11 cellular contexts compared by ENCODE assay signal in the genomic region with DNA sequence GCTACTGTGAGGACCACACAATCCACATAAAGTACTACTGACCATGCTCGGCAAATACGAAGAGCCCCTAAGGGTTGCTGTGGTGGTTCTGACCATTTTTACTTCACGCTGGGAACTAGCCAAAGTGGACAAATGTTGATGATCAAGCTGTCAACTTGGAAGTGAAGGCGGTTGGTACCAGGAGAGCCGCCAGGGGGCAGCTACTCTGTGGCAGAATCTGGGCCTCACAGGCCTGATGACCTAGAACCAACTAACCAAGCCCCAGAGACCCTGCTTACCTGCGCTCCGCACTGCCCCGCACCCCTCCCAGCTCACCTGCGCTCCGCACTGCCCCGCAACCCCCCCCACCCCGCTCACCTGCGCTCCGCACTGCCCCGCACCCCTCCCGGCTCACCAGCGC. TPM values are rescaled to one million over a fixed set of nuclear protein-coding genes. Genes with fewer than 3 reads are reported as not detected.
DNase-seq lines count a peak whose midpoint lies in the region; ATAC-seq, FAIRE-seq and TF ChIP-seq lines count a peak whose summit lies in the region.
"Had no signal": no experiment of that assay in that cellular context is flagged by ENCODE, and none has a peak within 500 bp of the region (broad histone marks: within the 10 kb centered on the region; RNA-seq: fewer than 3 reads in every experiment).

No MANE protein-coding gene starts in this region.

- peaks cover 8 to 12% (median 11%) of the 10 kb centered on the region in 3 donors for H3K27me3 Mint-ChIP-seq in immature natural killer cell (ENCODE audit: low read depth in 3 of 3)
- no peaks in the 10 kb centered on the region for H3K27me3 Mint-ChIP-seq in activated CD4-positive, alpha-beta T cell treated with anti-CD3 and anti-CD28 coated beads for 36 hours

- FAIRE-seq in A549 (lab: Jason Lieb, UNC) (no peak), GM12891 (lab: Jason Lieb, UNC) (no peak)
- FAIRE-seq: D721Med had no signal

- no peak overlapping the region for H3K4me2 ChIP-seq in A549

- H3K9me3 Mint-ChIP-seq in immature natural killer cell = no peaks in the 10 kb centered on the region
- H3K9me3 Mint-ChIP-seq in activated CD4-positive, alpha-beta T cell treated with anti-CD3 and anti-CD28 coated beads for 36 hours (ENCODE audit: low read depth) = no peaks in the 10 kb centered on the region

- H3K36me3 Mint-ChIP-seq in immature natural killer cell = no peaks in the 10 kb centered on the region
- peaks cover 19% of the 10 kb centered on the region for H3K36me3 Mint-ChIP-seq in activated CD4-positive, alpha-beta T cell treated with anti-CD3 and anti-CD28 coated beads for 36 hours (ENCODE audit: low read depth)

- H3K9me3 ChIP-seq in A549 = no peaks in the 10 kb centered on the region

- H3K4me1 ChIP-seq in A549 = peaks cover 14% of the 10 kb centered on the region

- no peak overlapping the region for H3K27ac ChIP-seq in A549

- TF ChIP-seq POLR2A in A549 (IDR thresholded peaks at IDR 0.05; ENCODE audit: low read length) (no peak), GM12891 (IDR thresholded peaks at IDR 0.05; ENCODE audit: low read depth, low read length) (no peak)

- ATAC-seq in A549 (peak; percentile 65 to 75; a peak in 4 of 6 replicates), HG03196 (IDR thresholded peaks at IDR 0.05; ENCODE audit: unreplicated experiment) (no peak)
- no peak for ATAC-seq in activated CD4-positive, alpha-beta T cell treated with anti-CD3 and anti-CD28 coated beads for 36 hours

- CTCF ChIA-PET in A549 (lab: Yijun Ruan, JAX) = interaction anchor here (0.6 to 1.0 kb wide), 3 partner anchors 9 to 107 kb away, joined by 3 read pairs; no protein-coding TSS in a partner anchor
- CTCF ChIA-PET in activated CD4-positive, alpha-beta T cell treated with anti-CD3 and anti-CD28 coated beads for 36 hours (lab: Charles Lee) = no interaction called here

- DNase-seq in A549 (ENCODE audit: low read depth in 1 of 2, low spot score in 1 of 2) (peak; percentile 55 to 58), amniotic epithelial cell (ENCODE audit: low read depth) (peak; percentile 15), immature natural killer cell (no peak), GM12891 (ENCODE audit: insufficient read length, low spot score) (no peak)
- DNase-seq in activated CD4-positive, alpha-beta T cell treated with anti-CD3 and anti-CD28 coated beads for 36 hours = no peak
- no peak for DNase-seq in activated CD4-positive, alpha-beta T cell treated with anti-CD3 and anti-CD28 coated beads, Interleukin-2, amount 50 U/mL, for 48 hours
- DNase-seq: activated T-cell treated with anti-CD3 and anti-CD28 coated beads, Interleukin-2, amount 50 U/mL, for 48 hours; NCI-H2029 treated with DMSO at 0.1 percent for 48 hours had no signal

- POLR2A ChIA-PET in A549 (lab: Yijun Ruan, JAX) = no interaction called here
- POLR2A ChIA-PET in activated CD4-positive, alpha-beta T cell treated with anti-CD3 and anti-CD28 coated beads for 36 hours (lab: Charles Lee) = no interaction called here

- TF ChIP-seq CTCF in A549 (IDR thresholded peaks at IDR 0.05) (0 out of 3 replicates have a peak, but pooled peaks have one; percentile 21), GM12874 (IDR thresholded peaks at IDR 0.05; ENCODE audit: insufficient read depth, low read depth, low read length) (peak; percentile 77)

- 46% methylated on average over 8 of the region's 17 CpGs for WGBS in A549 (ENCODE audit: missing lambda C conversion rate)

- peak overlapping the region in 5 of 6 donors; percentile 4 to 82 (median 48) for H3K27ac Mint-ChIP-seq in immature natural killer cell
- no peak overlapping the region for H3K27ac Mint-ChIP-seq in activated CD4-positive, alpha-beta T cell treated with anti-CD3 and anti-CD28 coated beads for 36 hours

- TF ChIP-seq RAD21 in A549 (conservative IDR thresholded peaks at IDR 0.05 in 1 of 2, IDR thresholded peaks at IDR 0.05 in 1 of 2) = peak in 1 of 2 experiments; percentile 18; a peak in 1 of 5 replicates

- TF ChIP-seq EP300 in A549 (IDR thresholded peaks at IDR 0.05) = no peak

- intact Hi-C loops in activated CD4-positive, alpha-beta T cell treated with anti-CD3 and anti-CD28 coated beads for 36 hours (cut with DNase I, micrococcal nuclease) = no loop called here

- peaks cover 79 to 80% of the 10 kb centered on the region in 2 donors for H3K4me1 Mint-ChIP-seq in immature natural killer cell
- H3K4me1 Mint-ChIP-seq in activated CD4-positive, alpha-beta T cell treated with anti-CD3 and anti-CD28 coated beads for 36 hours = peaks cover 62% of the 10 kb centered on the region

- peak overlapping the region in 4 of 5 donors; percentile 12 to 30 (median 20) for H3K4me3 Mint-ChIP-seq in immature natural killer cell
- no peak overlapping the region for H3K4me3 Mint-ChIP-seq in activated CD4-positive, alpha-beta T cell treated with anti-CD3 and anti-CD28 coated beads for 36 hours

- H3K4me3 ChIP-seq in A549 = no peak overlapping the region

TF ChIP-seq in A549, 52 proteins besides CTCF, POLR2A, EP300 and RAD21 (continues in another document):
- no peak for TF ChIP-seq MAFK (IDR thresholded peaks at IDR 0.05; ENCODE audit: partially characterized antibody)
- TF ChIP-seq CHD4 (IDR thresholded peaks at IDR 0.05; ENCODE audit: borderline replicate concordance) = no peak
- TF ChIP-seq HEYL (CRISPR knock-in tag; IDR thresholded peaks at IDR 0.05) = no peak
- no peak for TF ChIP-seq CBX8 (IDR thresholded peaks at IDR 0.05)
- TF ChIP-seq, protein P1, sequence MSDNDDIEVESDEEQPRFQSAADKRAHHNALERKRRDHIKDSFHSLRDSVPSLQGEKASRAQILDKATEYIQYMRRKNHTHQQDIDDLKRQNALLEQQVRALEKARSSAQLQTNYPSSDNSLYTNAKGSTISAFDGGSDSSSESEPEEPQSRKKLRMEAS (IDR thresholded peaks at IDR 0.05) = no peak
- TF ChIP-seq CHD2 (IDR thresholded peaks at IDR 0.05; ENCODE audit: low read length, partially characterized antibody) = no peak
- TF ChIP-seq TFCP2L1 (CRISPR knock-in tag; IDR thresholded peaks at IDR 0.05) = no peak
- TF ChIP-seq, protein P2, sequence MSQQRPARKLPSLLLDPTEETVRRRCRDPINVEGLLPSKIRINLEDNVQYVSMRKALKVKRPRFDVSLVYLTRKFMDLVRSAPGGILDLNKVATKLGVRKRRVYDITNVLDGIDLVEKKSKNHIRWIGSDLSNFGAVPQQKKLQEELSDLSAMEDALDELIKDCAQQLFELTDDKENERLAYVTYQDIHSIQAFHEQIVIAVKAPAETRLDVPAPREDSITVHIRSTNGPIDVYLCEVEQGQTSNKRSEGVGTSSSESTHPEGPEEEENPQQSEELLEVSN (IDR thresholded peaks at IDR 0.05; ENCODE audit: borderline replicate concordance, low read depth) = no peak
- TF ChIP-seq KDM1A (IDR thresholded peaks at IDR 0.05; ENCODE audit: low read depth) = no peak

TF ChIP-seq in GM12891, 5 proteins besides CTCF, POLR2A, EP300 and RAD21:
- TF ChIP-seq POU2F2 (IDR thresholded peaks at IDR 0.05; ENCODE audit: low read depth, low read length) (no peak), SPI1 (IDR thresholded peaks at IDR 0.05; ENCODE audit: low read depth, low read length) (no peak), POLR2AphosphoS5 (IDR thresholded peaks at IDR 0.05; ENCODE audit: low read depth, low read length) (no peak), PAX5 (IDR thresholded peaks at IDR 0.05; ENCODE audit: insufficient read depth, low read length, severe bottlenecking) (no peak), TAF1 (IDR thresholded peaks at IDR 0.05; ENCODE audit: low read depth, low read length) (no peak)

RNA-seq across cellular contexts. Expression of a gene that starts 5.6 kb away (rescaled TPM):
- 13.8 and 15.3 TPM in 2 replicates for polyA plus RNA-seq in A549 (2011; rRNA removed)
- 24.5 and 35.5 TPM in 2 replicates for polyA plus RNA-seq in A549 (2012; cell fraction: cytosol; rRNA removed)
- polyA plus RNA-seq in A549 (2012; cell fraction: nucleus; rRNA removed) = 127 and 137 TPM in 2 replicates
- polyA plus RNA-seq in A549 (2017; fragmentation: RNase III; extraction: RNeasy Plus Mini Kit Qiagen cat#74134 plus additional on column Dnase treatment) = 31.5 to 34.3 TPM (median 34.3 TPM) in 3 replicates
- polyA minus RNA-seq in A549 (2011; rRNA and poly(A)+ RNA removed) = 19.3 and 36.6 TPM in 2 replicates
- polyA plus RNA-seq in immature natural killer cell = 100 to 1,000 TPM in 1 of 3 donors, 10 to 100 TPM in 2; 49.4 to 119 (median 52.2) TPM
- total RNA-seq in activated CD4-positive, alpha-beta T cell treated with anti-CD3 and anti-CD28 coated beads for 36 hours = 10 to 100 TPM; 82.9 to 88.0 TPM
- 49.8 TPM for polyA plus RNA-seq in GM12891 (2012; ENCODE audit: low read depth, missing spikeins)

RNA-seq across cellular contexts. Expression of a gene that starts 5.7 kb away (rescaled TPM):
- polyA plus RNA-seq in A549 (2011; rRNA removed) = 19.4 and 26.5 TPM in 2 replicates
- 24.5 and 25.2 TPM in 2 replicates for polyA plus RNA-seq in A549 (2012; cell fraction: cytosol; rRNA removed)
- 174 and 196 TPM in 2 replicates for polyA plus RNA-seq in A549 (2012; cell fraction: nucleus; rRNA removed)
- polyA plus RNA-seq in A549 (2017; fragmentation: RNase III; extraction: RNeasy Plus Mini Kit Qiagen cat#74134 plus additional on column Dnase treatment) = 14.8 to 16.7 TPM (median 15.7 TPM) in 3 replicates
- polyA minus RNA-seq in A549 (2011; rRNA and poly(A)+ RNA removed) = 16.5 and 22.9 TPM in 2 replicates
- polyA plus RNA-seq in immature natural killer cell = 10 to 100 TPM; 13.9 to 41.6 (median 28.7) TPM
- total RNA-seq in activated CD4-positive, alpha-beta T cell treated with anti-CD3 and anti-CD28 coated beads for 36 hours = 10 to 100 TPM; 15.2 to 17.3 TPM
- polyA plus RNA-seq in GM12891 (2012; ENCODE audit: low read depth, missing spikeins) = 20.5 TPM

RNA-seq across cellular contexts. Expression of a gene that starts 46.8 kb away (rescaled TPM):
- polyA plus RNA-seq in A549 (2011; rRNA removed) = 2.7 and 3.3 TPM in 2 replicates
- polyA plus RNA-seq in A549 (2012; cell fraction: cytosol; rRNA removed) = 7.5 and 10.4 TPM in 2 replicates
- 37.7 and 46.1 TPM in 2 replicates for polyA plus RNA-seq in A549 (2012; cell fraction: nucleus; rRNA removed)
- 6.2 to 7.8 TPM (median 7.0 TPM) in 3 replicates for polyA plus RNA-seq in A549 (2017; fragmentation: RNase III; extraction: RNeasy Plus Mini Kit Qiagen cat#74134 plus additional on column Dnase treatment)
- polyA minus RNA-seq in A549 (2011; rRNA and poly(A)+ RNA removed) = 2.7 and 3.2 TPM in 2 replicates
- polyA plus RNA-seq in immature natural killer cell = 10 to 100 TPM; 12.1 to 24.0 (median 14.0) TPM
- total RNA-seq in activated CD4-positive, alpha-beta T cell treated with anti-CD3 and anti-CD28 coated beads for 36 hours = 10 to 100 TPM in 1 of 2 experiments, 1 to 10 TPM in 1; 9.3 to 11.3 TPM
- polyA plus RNA-seq in GM12891 (2012; ENCODE audit: low read depth, missing spikeins) = 1.9 TPM

Comparison
In these comparisons a context has a peak if more than half of its experiments do, and no peak if none do; other contexts are left out.
1. ATAC-seq: peak in A549 (2 of 2); none in activated CD4-positive, alpha-beta T cell treated with anti-CD3 and anti-CD28 coated beads for 36 hours (single experiment) and HG03196 (single experiment).
2. DNase-seq: peak in A549 (2 of 2) and amniotic epithelial cell (single experiment); none in immature natural killer cell (0 of 3), activated CD4-positive, alpha-beta T cell treated with anti-CD3 and anti-CD28 coated beads for 36 hours (single experiment), GM12891 (single experiment) and activated CD4-positive, alpha-beta T cell treated with anti-CD3 and anti-CD28 coated beads, Interleukin-2, amount 50 U/mL, for 48 hours (0 of 2).